ENCODE assay signal across 10 cellular contexts in genomic region chr20:20668639-20669038, GRCh38. TPM values are rescaled to one million over a fixed set of nuclear protein-coding genes. Genes with fewer than 3 reads are reported as not detected.
DNase-seq lines count a peak whose midpoint lies in the region; ATAC-seq, FAIRE-seq and TF ChIP-seq lines count a peak whose summit lies in the region.
"Had no signal": no experiment of that assay in that cellular context is flagged by ENCODE, and none has a peak within 500 bp of the region (broad histone marks: within the 10 kb centered on the region; RNA-seq: fewer than 3 reads in every experiment).

No MANE protein-coding gene starts in this region.

- H3K27ac ChIP-seq in CD4-positive, CD25-positive, alpha-beta regulatory T cell (ENCODE audit: insufficient read depth, low read length, poor library complexity, severe bottlenecking) = no peak overlapping the region
- no peak overlapping the region for H3K27ac ChIP-seq in astrocyte (ENCODE audit: low read depth, low read length)
- H3K27ac ChIP-seq: SK-N-MC had no signal

- peak overlapping the region in 2 of 3 donors; percentile 2 to 13 for H3K27ac Mint-ChIP-seq in CD4-positive, CD25-positive, alpha-beta regulatory T cell
- H3K27ac Mint-ChIP-seq in astrocyte (ENCODE audit: unreplicated experiment) = peak overlapping the region; percentile 76
- no peak overlapping the region for H3K27ac Mint-ChIP-seq in Caco-2 (ENCODE audit: unreplicated experiment)

- no peak for TF ChIP-seq CTCF in astrocyte (IDR thresholded peaks at IDR 0.05; ENCODE audit: insufficient read depth, low read depth, low read length)
- no peak for TF ChIP-seq CTCF in Caco-2 (IDR thresholded peaks at IDR 0.05; ENCODE audit: insufficient read depth in 1 of 2, low read depth in 1 of 2, low read length in 1 of 2, severe bottlenecking in 1 of 2, unreplicated experiment in 1 of 2)

- no peaks in the 10 kb centered on the region for H3K36me3 ChIP-seq in CD4-positive, CD25-positive, alpha-beta regulatory T cell (ENCODE audit: control insufficient read depth, insufficient read depth, low read length)
- H3K36me3 ChIP-seq in astrocyte (ENCODE audit: insufficient read depth, low read length) (no peaks in the 10 kb centered on the region), Caco-2 (ENCODE audit: control insufficient read depth, insufficient read depth, low read length) (no peaks in the 10 kb centered on the region)

- POLR2A ChIA-PET in Caco-2 (lab: Charles Lee) = no interaction called here

- peaks cover 9 to 40% (median 23%) of the 10 kb centered on the region in 4 donors for H3K4me1 Mint-ChIP-seq in CD4-positive, CD25-positive, alpha-beta regulatory T cell
- peaks cover 7% of the 10 kb centered on the region for H3K4me1 Mint-ChIP-seq in astrocyte (ENCODE audit: low read depth, unreplicated experiment)
- no peaks in the 10 kb centered on the region for H3K4me1 Mint-ChIP-seq in Caco-2 (ENCODE audit: low read depth, unreplicated experiment)

- H3K27me3 Mint-ChIP-seq in CD4-positive, CD25-positive, alpha-beta regulatory T cell = no peaks in the 10 kb centered on the region
- H3K27me3 Mint-ChIP-seq in astrocyte (ENCODE audit: low read depth, unreplicated experiment) = no peaks in the 10 kb centered on the region
- H3K27me3 Mint-ChIP-seq in Caco-2 (ENCODE audit: insufficient read depth, unreplicated experiment) = no peaks in the 10 kb centered on the region

- H4K20me1 ChIP-seq in astrocyte (ENCODE audit: insufficient read depth, low read length) = no peaks in the 10 kb centered on the region

- H3K4me3 Mint-ChIP-seq in CD4-positive, CD25-positive, alpha-beta regulatory T cell = no peak overlapping the region
- H3K4me3 Mint-ChIP-seq in astrocyte (ENCODE audit: unreplicated experiment) (no peak overlapping the region), Caco-2 (ENCODE audit: unreplicated experiment) (no peak overlapping the region)

- no peak overlapping the region for H3K4me2 ChIP-seq in astrocyte (ENCODE audit: low read length)

- DNase-seq in CD4-positive, CD25-positive, alpha-beta regulatory T cell = no peak
- DNase-seq in astrocyte (ENCODE audit: low read depth) (peak; percentile 14), DMS114 treated with DMSO at 0.1 percent for 48 hours (lab: John Stamatoyannopoulos, UW; ENCODE audit: unreplicated experiment) (no peak), Caco-2 (no peak), NCI-H146 (lab: John Stamatoyannopoulos, UW) (no peak)
- DNase-seq in activated naive CD4-positive, alpha-beta T cell treated with Interleukin-2 at 50 U/mL for 16 hours = no peak

- intact Hi-C loops in Caco-2 (cut with micrococcal nuclease; ENCODE audit: unreplicated experiment) = no loop called here

- CTCF ChIA-PET in Caco-2 (lab: Charles Lee) = no interaction called here

- no peaks in the 10 kb centered on the region for H3K9me3 ChIP-seq in CD4-positive, CD25-positive, alpha-beta regulatory T cell (ENCODE audit: control insufficient read depth in 2 of 2, low read length in 2 of 2)
- H3K9me3 ChIP-seq in astrocyte (ENCODE audit: insufficient read depth, low read depth, low read length) (no peaks in the 10 kb centered on the region), Caco-2 (no peaks in the 10 kb centered on the region)

- no peak overlapping the region for H3K4me3 ChIP-seq in CD4-positive, CD25-positive, alpha-beta regulatory T cell (ENCODE audit: low read depth, low read length)
- no peak overlapping the region for H3K4me3 ChIP-seq in astrocyte (ENCODE audit: insufficient read depth, low read depth, low read length)
- no peak overlapping the region for H3K4me3 ChIP-seq in Caco-2 (ENCODE audit: low read depth, low read length)
- H3K4me3 ChIP-seq: SK-N-MC had no signal

- no peak overlapping the region for H3K9ac ChIP-seq in astrocyte (ENCODE audit: low read length)

- H3K27me3 ChIP-seq in CD4-positive, CD25-positive, alpha-beta regulatory T cell (ENCODE audit: control insufficient read depth, insufficient read depth, low read length) = no peaks in the 10 kb centered on the region
- H3K27me3 ChIP-seq in astrocyte (ENCODE audit: insufficient read depth, low read length) (no peaks in the 10 kb centered on the region), Caco-2 (replicated peaks; ENCODE audit: control insufficient read depth, insufficient read depth, low read length) (no peaks in the 10 kb centered on the region)

- peaks cover 30% of the 10 kb centered on the region for H3K36me3 Mint-ChIP-seq in CD4-positive, CD25-positive, alpha-beta regulatory T cell
- H3K36me3 Mint-ChIP-seq in astrocyte (ENCODE audit: low read depth, unreplicated experiment) (no peaks in the 10 kb centered on the region), Caco-2 (ENCODE audit: insufficient read depth, unreplicated experiment) (no peaks in the 10 kb centered on the region)

- no peaks in the 10 kb centered on the region for H3K79me2 ChIP-seq in astrocyte (ENCODE audit: insufficient read depth, low read length)

- H3K9me3 Mint-ChIP-seq in CD4-positive, CD25-positive, alpha-beta regulatory T cell = no peaks in the 10 kb centered on the region
- H3K9me3 Mint-ChIP-seq in astrocyte (ENCODE audit: unreplicated experiment) (no peaks in the 10 kb centered on the region), Caco-2 (ENCODE audit: unreplicated experiment) (no peaks in the 10 kb centered on the region)

- ATAC-seq in CD4-positive, CD25-positive, alpha-beta regulatory T cell (ENCODE audit: low read depth in 2 of 2) = peak; percentile 45 to 48
- peak; percentile 98 for ATAC-seq in GM19463 (IDR thresholded peaks at IDR 0.05; ENCODE audit: unreplicated experiment)
- ATAC-seq in HG03378 (IDR thresholded peaks at IDR 0.05; ENCODE audit: unreplicated experiment) = peak; percentile 98

- FAIRE-seq in astrocyte (lab: Jason Lieb, UNC) = no peak
- FAIRE-seq: endothelial cell of umbilical vein had no signal

- H2AFZ ChIP-seq in astrocyte (ENCODE audit: low read depth, low read length) = no peak overlapping the region

- no peaks in the 10 kb centered on the region for H3K4me1 ChIP-seq in CD4-positive, CD25-positive, alpha-beta regulatory T cell (ENCODE audit: control insufficient read depth, insufficient read depth, low read length, poor library complexity, severe bottlenecking)
- H3K4me1 ChIP-seq in astrocyte (ENCODE audit: insufficient read depth, low read length) (no peaks in the 10 kb centered on the region), Caco-2 (no peaks in the 10 kb centered on the region)

- BruUV-seq in Caco-2 (replicated peaks; lab: Mats Ljungman, UMichigan) = no TSS peak

RNA-seq across cellular contexts. Expression of gene RALGAPA2, which starts 43.8 kb away (rescaled TPM):
- 28.8 TPM for total RNA-seq in CD4-positive, CD25-positive, alpha-beta regulatory T cell
- 1 to 10 TPM; 4.7 to 6.4 (median 5.5) TPM for polyA plus RNA-seq in CD4-positive, CD25-positive, alpha-beta regulatory T cell
- 6.6 and 7.7 TPM in 2 replicates for total RNA-seq in astrocyte
- 17.3 and 19.1 TPM in 2 replicates for total RNA-seq in Caco-2 (2022)

Comparison
In these comparisons a context has a peak if more than half of its experiments do, and no peak if none do; other contexts are left out.
1. ATAC-seq: peak in every context shown above with its lines; median percentile 98 in GM19463; 98 in HG03378; 46 in CD4-positive, CD25-positive, alpha-beta regulatory T cell.